In the genomic region with DNA sequence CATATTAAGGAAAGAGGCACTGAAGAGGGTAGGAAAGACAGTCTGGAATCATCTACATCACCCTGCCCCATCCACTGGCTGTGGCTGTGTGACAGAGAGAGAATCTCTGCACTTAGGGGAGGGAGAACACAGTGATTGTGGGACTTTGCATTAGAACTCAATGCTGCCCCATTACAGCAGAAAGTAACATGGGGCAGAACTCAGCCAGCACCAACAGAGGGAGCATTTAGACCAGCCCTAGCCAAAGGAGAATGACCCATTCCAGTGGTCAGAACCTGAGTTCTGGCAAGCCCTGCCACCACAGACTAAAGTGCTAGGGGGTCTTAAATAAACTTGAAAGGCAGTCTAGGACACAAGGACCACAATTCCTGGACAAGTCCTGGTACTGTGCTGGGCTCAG, we compare ENCODE assay signal across 2 cellular contexts.
TF ChIP-seq lines count a peak whose summit lies in the region.

No MANE protein-coding gene starts in this region.

TF ChIP-seq in HCT116, 20 proteins besides CTCF, POLR2A, EP300 and RAD21:
- TF ChIP-seq POLR2AphosphoS5 (IDR thresholded peaks at IDR 0.05; ENCODE audit: low read depth, low read length) (no peak), CBX3 (IDR thresholded peaks at IDR 0.05; ENCODE audit: low read depth) (no peak), SP1 (IDR thresholded peaks at IDR 0.05; ENCODE audit: low read depth) (no peak), EZH2phosphoT487 (IDR thresholded peaks at IDR 0.05; ENCODE audit: borderline replicate concordance) (no peak), YY1 (IDR thresholded peaks at IDR 0.05; ENCODE audit: extremely low read depth, insufficient replicate concordance, low read depth, low read length) (no peak), ZFX (IDR thresholded peaks at IDR 0.05) (no peak)
- TF ChIP-seq, protein P1, sequence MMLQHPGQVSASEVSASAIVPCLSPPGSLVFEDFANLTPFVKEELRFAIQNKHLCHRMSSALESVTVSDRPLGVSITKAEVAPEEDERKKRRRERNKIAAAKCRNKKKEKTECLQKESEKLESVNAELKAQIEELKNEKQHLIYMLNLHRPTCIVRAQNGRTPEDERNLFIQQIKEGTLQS (IDR thresholded peaks at IDR 0.05), result no peak

TF ChIP-seq in H1, 55 proteins besides CTCF, POLR2A, EP300 and RAD21:
- no peak for TF ChIP-seq NANOG (IDR thresholded peaks at IDR 0.05; ENCODE audit: insufficient read depth, low read depth, low read length, poor library complexity, severe bottlenecking)
- no peak for TF ChIP-seq HDAC6 (IDR thresholded peaks at IDR 0.05; ENCODE audit: low read depth, low read length)
- no peak for TF ChIP-seq CTBP2 (IDR thresholded peaks at IDR 0.05; ENCODE audit: borderline replicate concordance, insufficient read depth, insufficient read length, low read length)
